Comparison of ENCODE assay signal across 1 cellular context in the genomic region with DNA sequence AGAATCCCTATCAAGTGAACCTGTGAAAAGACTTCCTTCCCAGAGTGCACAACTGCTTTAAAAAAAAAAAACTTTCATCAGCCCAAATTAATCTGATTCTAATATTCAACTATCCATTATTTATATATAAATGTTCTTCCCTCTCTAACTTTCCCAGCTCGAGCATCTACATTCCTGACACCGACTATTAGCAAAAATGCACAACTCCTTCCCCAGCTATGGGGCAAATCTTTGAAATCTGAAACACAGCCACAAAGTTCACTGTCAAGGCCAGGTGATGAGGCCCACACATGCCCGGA.
A peak's percentile ranks its signal among the peaks of the same experiment; 100 is the strongest.
TF ChIP-seq lines count a peak whose summit lies in the region.

No MANE protein-coding gene starts in this region.

TF ChIP-seq in HepG2, 621 proteins besides CTCF, POLR2A, EP300 and RAD21 (continued from another document and continues in another):
- TF ChIP-seq TFDP1 (CRISPR knock-in tag; IDR thresholded peaks at IDR 0.05; ENCODE audit: borderline replicate concordance): no peak
- TF ChIP-seq CBFB (CRISPR knock-in tag; IDR thresholded peaks at IDR 0.05): no peak
- TF ChIP-seq FIP1L1 (IDR thresholded peaks at IDR 0.05; ENCODE audit: borderline replicate concordance, insufficient read depth, low read depth, low read length): no peak
- no peak for TF ChIP-seq ZFYVE20 (CRISPR knock-in tag; IDR thresholded peaks at IDR 0.05; ENCODE audit: borderline replicate concordance, low read depth)
- no peak for TF ChIP-seq ZNF839 (CRISPR knock-in tag; IDR thresholded peaks at IDR 0.05; ENCODE audit: borderline replicate concordance)
- no peak for TF ChIP-seq CENPX (CRISPR knock-in tag; IDR thresholded peaks at IDR 0.05)
- TF ChIP-seq PHF20 (CRISPR knock-in tag; IDR thresholded peaks at IDR 0.05): no peak
- peak; percentile 73; the same call in 1 of the 2 replicates for TF ChIP-seq SIX1 (CRISPR knock-in tag; IDR thresholded peaks at IDR 0.05; ENCODE audit: borderline replicate concordance)
- no peak for TF ChIP-seq MEIS1 (CRISPR knock-in tag; IDR thresholded peaks at IDR 0.05; ENCODE audit: borderline replicate concordance)
- TF ChIP-seq MXI1 (IDR thresholded peaks at IDR 0.05; ENCODE audit: borderline replicate concordance, low read depth, low read length): peak; percentile 22; the same call in 1 of the 3 replicates
- TF ChIP-seq WIZ (CRISPR knock-in tag; IDR thresholded peaks at IDR 0.05): no peak
- TF ChIP-seq BHLHE40 (IDR thresholded peaks at IDR 0.05; ENCODE audit: low read length): no peak
- no peak for TF ChIP-seq NFRKB (IDR thresholded peaks at IDR 0.05)
- TF ChIP-seq, protein P1, sequence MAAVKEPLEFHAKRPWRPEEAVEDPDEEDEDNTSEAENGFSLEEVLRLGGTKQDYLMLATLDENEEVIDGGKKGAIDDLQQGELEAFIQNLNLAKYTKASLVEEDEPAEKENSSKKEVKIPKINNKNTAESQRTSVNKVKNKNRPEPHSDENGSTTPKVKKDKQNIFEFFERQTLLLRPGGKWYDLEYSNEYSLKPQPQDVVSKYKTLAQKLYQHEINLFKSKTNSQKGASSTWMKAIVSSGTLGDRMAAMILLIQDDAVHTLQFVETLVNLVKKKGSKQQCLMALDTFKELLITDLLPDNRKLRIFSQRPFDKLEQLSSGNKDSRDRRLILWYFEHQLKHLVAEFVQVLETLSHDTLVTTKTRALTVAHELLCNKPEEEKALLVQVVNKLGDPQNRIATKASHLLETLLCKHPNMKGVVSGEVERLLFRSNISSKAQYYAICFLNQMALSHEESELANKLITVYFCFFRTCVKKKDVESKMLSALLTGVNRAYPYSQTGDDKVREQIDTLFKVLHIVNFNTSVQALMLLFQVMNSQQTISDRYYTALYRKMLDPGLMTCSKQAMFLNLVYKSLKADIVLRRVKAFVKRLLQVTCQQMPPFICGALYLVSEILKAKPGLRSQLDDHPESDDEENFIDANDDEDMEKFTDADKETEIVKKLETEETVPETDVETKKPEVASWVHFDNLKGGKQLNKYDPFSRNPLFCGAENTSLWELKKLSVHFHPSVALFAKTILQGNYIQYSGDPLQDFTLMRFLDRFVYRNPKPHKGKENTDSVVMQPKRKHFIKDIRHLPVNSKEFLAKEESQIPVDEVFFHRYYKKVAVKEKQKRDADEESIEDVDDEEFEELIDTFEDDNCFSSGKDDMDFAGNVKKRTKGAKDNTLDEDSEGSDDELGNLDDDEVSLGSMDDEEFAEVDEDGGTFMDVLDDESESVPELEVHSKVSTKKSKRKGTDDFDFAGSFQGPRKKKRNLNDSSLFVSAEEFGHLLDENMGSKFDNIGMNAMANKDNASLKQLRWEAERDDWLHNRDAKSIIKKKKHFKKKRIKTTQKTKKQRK (IDR thresholded peaks at IDR 0.05; ENCODE audit: low read length): no peak
- TF ChIP-seq KMT2A (CRISPR knock-in tag; IDR thresholded peaks at IDR 0.05): no peak
- TF ChIP-seq JUNB (CRISPR knock-in tag; IDR thresholded peaks at IDR 0.05; ENCODE audit: borderline replicate concordance): no peak
- no peak for TF ChIP-seq AKAP8 (CRISPR knock-in tag; IDR thresholded peaks at IDR 0.05)
- TF ChIP-seq ZKSCAN1 (IDR thresholded peaks at IDR 0.05; ENCODE audit: low read length): no peak
- no peak for TF ChIP-seq ZSCAN22 (CRISPR knock-in tag; IDR thresholded peaks at IDR 0.05)
- TF ChIP-seq JUN (CRISPR knock-in tag; IDR thresholded peaks at IDR 0.05): no peak
- no peak for TF ChIP-seq ZNF382 (CRISPR knock-in tag; IDR thresholded peaks at IDR 0.05; ENCODE audit: borderline replicate concordance)
- no peak for TF ChIP-seq YEATS4 (CRISPR knock-in tag; IDR thresholded peaks at IDR 0.05; ENCODE audit: borderline replicate concordance)
- no peak for TF ChIP-seq MAX (IDR thresholded peaks at IDR 0.05)
- TF ChIP-seq ISX (CRISPR knock-in tag; conservative IDR thresholded peaks at IDR 0.05): no peak
- TF ChIP-seq ZNF432 (CRISPR knock-in tag; IDR thresholded peaks at IDR 0.05; ENCODE audit: borderline replicate concordance): no peak
- no peak for TF ChIP-seq CAMTA2 (CRISPR knock-in tag; IDR thresholded peaks at IDR 0.05; ENCODE audit: borderline replicate concordance)
- no peak for TF ChIP-seq PRPF4 (IDR thresholded peaks at IDR 0.05; ENCODE audit: low read depth, low read length, poor library complexity, severe bottlenecking)
- TF ChIP-seq SRY (CRISPR knock-in tag; IDR thresholded peaks at IDR 0.05): no peak
- TF ChIP-seq HES4 (CRISPR knock-in tag; IDR thresholded peaks at IDR 0.05; ENCODE audit: borderline replicate concordance): no peak
- no peak for TF ChIP-seq ZNF746 (CRISPR knock-in tag; IDR thresholded peaks at IDR 0.05)
- TF ChIP-seq POGZ (CRISPR knock-in tag; IDR thresholded peaks at IDR 0.05): no peak
- TF ChIP-seq, protein P2, sequence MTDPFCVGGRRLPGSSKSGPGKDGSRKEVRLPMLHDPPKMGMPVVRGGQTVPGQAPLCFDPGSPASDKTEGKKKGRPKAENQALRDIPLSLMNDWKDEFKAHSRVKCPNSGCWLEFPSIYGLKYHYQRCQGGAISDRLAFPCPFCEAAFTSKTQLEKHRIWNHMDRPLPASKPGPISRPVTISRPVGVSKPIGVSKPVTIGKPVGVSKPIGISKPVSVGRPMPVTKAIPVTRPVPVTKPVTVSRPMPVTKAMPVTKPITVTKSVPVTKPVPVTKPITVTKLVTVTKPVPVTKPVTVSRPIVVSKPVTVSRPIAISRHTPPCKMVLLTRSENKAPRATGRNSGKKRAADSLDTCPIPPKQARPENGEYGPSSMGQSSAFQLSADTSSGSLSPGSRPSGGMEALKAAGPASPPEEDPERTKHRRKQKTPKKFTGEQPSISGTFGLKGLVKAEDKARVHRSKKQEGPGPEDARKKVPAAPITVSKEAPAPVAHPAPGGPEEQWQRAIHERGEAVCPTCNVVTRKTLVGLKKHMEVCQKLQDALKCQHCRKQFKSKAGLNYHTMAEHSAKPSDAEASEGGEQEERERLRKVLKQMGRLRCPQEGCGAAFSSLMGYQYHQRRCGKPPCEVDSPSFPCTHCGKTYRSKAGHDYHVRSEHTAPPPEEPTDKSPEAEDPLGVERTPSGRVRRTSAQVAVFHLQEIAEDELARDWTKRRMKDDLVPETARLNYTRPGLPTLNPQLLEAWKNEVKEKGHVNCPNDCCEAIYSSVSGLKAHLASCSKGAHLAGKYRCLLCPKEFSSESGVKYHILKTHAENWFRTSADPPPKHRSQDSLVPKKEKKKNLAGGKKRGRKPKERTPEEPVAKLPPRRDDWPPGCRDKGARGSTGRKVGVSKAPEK (CRISPR knock-in tag; IDR thresholded peaks at IDR 0.05; ENCODE audit: borderline replicate concordance): no peak
- TF ChIP-seq TOE1 (CRISPR knock-in tag; IDR thresholded peaks at IDR 0.05): no peak
- TF ChIP-seq ARNTL (CRISPR knock-in tag; IDR thresholded peaks at IDR 0.05): no peak
- TF ChIP-seq TFDP2 (CRISPR knock-in tag; IDR thresholded peaks at IDR 0.05): no peak
- 0 out of 2 replicates have a peak, but pooled peaks have one; percentile 18 for TF ChIP-seq DNMT3B (CRISPR knock-in tag; conservative IDR thresholded peaks at IDR 0.05)
- no peak for TF ChIP-seq MEF2D (CRISPR knock-in tag; IDR thresholded peaks at IDR 0.05)
- TF ChIP-seq ZNF281 (CRISPR knock-in tag; IDR thresholded peaks at IDR 0.05; ENCODE audit: borderline replicate concordance): no peak
- TF ChIP-seq, protein P3, sequence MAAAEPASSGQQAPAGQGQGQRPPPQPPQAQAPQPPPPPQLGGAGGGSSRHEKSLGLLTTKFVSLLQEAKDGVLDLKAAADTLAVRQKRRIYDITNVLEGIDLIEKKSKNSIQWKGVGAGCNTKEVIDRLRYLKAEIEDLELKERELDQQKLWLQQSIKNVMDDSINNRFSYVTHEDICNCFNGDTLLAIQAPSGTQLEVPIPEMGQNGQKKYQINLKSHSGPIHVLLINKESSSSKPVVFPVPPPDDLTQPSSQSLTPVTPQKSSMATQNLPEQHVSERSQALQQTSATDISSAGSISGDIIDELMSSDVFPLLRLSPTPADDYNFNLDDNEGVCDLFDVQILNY (CRISPR knock-in tag; conservative IDR thresholded peaks at IDR 0.05): no peak
- no peak for TF ChIP-seq ZMAT3 (CRISPR knock-in tag; conservative IDR thresholded peaks at IDR 0.05)
- no peak for TF ChIP-seq TRIM24 (CRISPR knock-in tag; IDR thresholded peaks at IDR 0.05)
- no peak for TF ChIP-seq ZNF18 (CRISPR knock-in tag; IDR thresholded peaks at IDR 0.05; ENCODE audit: insufficient replicate concordance)
- TF ChIP-seq MIXL1 (CRISPR knock-in tag; IDR thresholded peaks at IDR 0.05): no peak; the same call in 1 of the 2 replicates
- no peak for TF ChIP-seq TARDBP (CRISPR knock-in tag; IDR thresholded peaks at IDR 0.05)
- TF ChIP-seq, protein P4, sequence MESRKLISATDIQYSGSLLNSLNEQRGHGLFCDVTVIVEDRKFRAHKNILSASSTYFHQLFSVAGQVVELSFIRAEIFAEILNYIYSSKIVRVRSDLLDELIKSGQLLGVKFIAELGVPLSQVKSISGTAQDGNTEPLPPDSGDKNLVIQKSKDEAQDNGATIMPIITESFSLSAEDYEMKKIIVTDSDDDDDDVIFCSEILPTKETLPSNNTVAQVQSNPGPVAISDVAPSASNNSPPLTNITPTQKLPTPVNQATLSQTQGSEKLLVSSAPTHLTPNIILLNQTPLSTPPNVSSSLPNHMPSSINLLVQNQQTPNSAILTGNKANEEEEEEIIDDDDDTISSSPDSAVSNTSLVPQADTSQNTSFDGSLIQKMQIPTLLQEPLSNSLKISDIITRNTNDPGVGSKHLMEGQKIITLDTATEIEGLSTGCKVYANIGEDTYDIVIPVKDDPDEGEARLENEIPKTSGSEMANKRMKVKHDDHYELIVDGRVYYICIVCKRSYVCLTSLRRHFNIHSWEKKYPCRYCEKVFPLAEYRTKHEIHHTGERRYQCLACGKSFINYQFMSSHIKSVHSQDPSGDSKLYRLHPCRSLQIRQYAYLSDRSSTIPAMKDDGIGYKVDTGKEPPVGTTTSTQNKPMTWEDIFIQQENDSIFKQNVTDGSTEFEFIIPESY (CRISPR knock-in tag; IDR thresholded peaks at IDR 0.05): no peak
- no peak for TF ChIP-seq ZNF761 (CRISPR knock-in tag; conservative IDR thresholded peaks at IDR 0.05)
- no peak for TF ChIP-seq SAFB2 (CRISPR knock-in tag; IDR thresholded peaks at IDR 0.05; ENCODE audit: borderline replicate concordance, low read depth)
- peak; percentile 78 for TF ChIP-seq BCL6 (CRISPR knock-in tag; IDR thresholded peaks at IDR 0.05)
- TF ChIP-seq ZNF225 (CRISPR knock-in tag; IDR thresholded peaks at IDR 0.05): no peak
- no peak for TF ChIP-seq ZNF496 (CRISPR knock-in tag; IDR thresholded peaks at IDR 0.05; ENCODE audit: insufficient replicate concordance)
- TF ChIP-seq ZNF296 (CRISPR knock-in tag; conservative IDR thresholded peaks at IDR 0.05): no peak
- no peak for TF ChIP-seq CREB3 (CRISPR knock-in tag; IDR thresholded peaks at IDR 0.05)
- no peak for TF ChIP-seq RORA (CRISPR knock-in tag; IDR thresholded peaks at IDR 0.05)
